27 cellular contexts compared by ENCODE assay signal in genomic region chr11:8239056-8239455, GRCh38. TPM values are rescaled to one million over a fixed set of nuclear protein-coding genes. Genes with fewer than 3 reads are reported as not detected.
"Had no signal": no experiment of that assay in that cellular context is flagged by ENCODE, and none has a peak within 500 bp of the region (broad histone marks: within the 10 kb centered on the region; RNA-seq: fewer than 3 reads in every experiment).

No MANE protein-coding gene starts in this region.

- H3K27ac ChIP-seq: breast epithelium, SJSA1 had no signal

- H3K27ac Mint-ChIP-seq: activated CD8-positive, alpha-beta T cell treated with anti-CD3 and anti-CD28 coated beads for 36 hours; activated naive CD8-positive, alpha-beta T cell treated with anti-CD3 and anti-CD28 coated beads, Interleukin-2, amount 10 ng/mL, durations not matched to agents 7 days and 5 days; activated T-cell treated with anti-CD3 and anti-CD28 coated beads, Interleukin-2, amount 50 U/mL, for 72 hours; activated T-helper 2 cell treated with anti-CD3 and anti-CD28 coated beads, Interferon-gamma antibody, Interleukin-2, Interleukin-4, amounts not matched to agents 10 μg/mL and 5 μg/mL and 100 μg/mL, durations not matched to agents 14 hours and 24 hours and 36 hours had no signal

- H3K9me3 Mint-ChIP-seq: activated CD8-positive, alpha-beta T cell treated with anti-CD3 and anti-CD28 coated beads for 36 hours; activated naive CD8-positive, alpha-beta T cell treated with anti-CD3 and anti-CD28 coated beads, Interleukin-2, amount 10 ng/mL, durations not matched to agents 7 days and 5 days; activated T-cell treated with anti-CD3 and anti-CD28 coated beads, Interleukin-2, amount 50 U/mL, for 72 hours; activated T-helper 2 cell treated with anti-CD3 and anti-CD28 coated beads, Interferon-gamma antibody, Interleukin-2, Interleukin-4, amounts not matched to agents 10 μg/mL and 5 μg/mL and 100 μg/mL, durations not matched to agents 14 hours and 24 hours and 36 hours had no signal

- H3K27me3 Mint-ChIP-seq: activated CD8-positive, alpha-beta T cell treated with anti-CD3 and anti-CD28 coated beads for 36 hours; activated naive CD8-positive, alpha-beta T cell treated with anti-CD3 and anti-CD28 coated beads, Interleukin-2, amount 10 ng/mL, durations not matched to agents 7 days and 5 days had no signal

- DNase-seq: activated CD4-positive, alpha-beta T cell treated with anti-CD3 and anti-CD28 coated beads for 4 hours; activated CD8-positive, alpha-beta memory T cell treated with anti-CD3 and anti-CD28 coated beads, Interleukin-2, amount 50 U/mL, for 4 hours; activated CD8-positive, alpha-beta T cell treated with anti-CD3 and anti-CD28 coated beads for 36 hours; activated naive CD4-positive, alpha-beta T cell treated with anti-CD3 and anti-CD28 coated beads, Interleukin-2, amount 50 U/mL, for 16 hours; activated naive CD8-positive, alpha-beta T cell treated with anti-CD3 and anti-CD28 coated beads, Interleukin-2, amount 10 ng/mL, durations not matched to agents 7 days and 5 days; activated T-cell treated with anti-CD3 and anti-CD28 coated beads, Interleukin-2, amount 50 U/mL, for 72 hours; caudate nucleus; Karpas-422; MM.1S; NCI-H1105; NCI-H1436; NCI-H1694 treated with DMSO at 0.1 percent for 48 hours; NCI-H2029 treated with DMSO at 0.1 percent for 48 hours; NCI-H510A treated with DMSO at 0.1 percent for 48 hours; NCI-H774; NK-92 treated with Interleukin-12 subunit alpha and Interleukin-12 subunit beta, amount 100 ng/mL, for 24 hours; OCI-M1; RPMI8226; SHP77; T-helper 17 cell; T-helper 9 cell had no signal

- H3K9me3 ChIP-seq: SJSA1 had no signal

- H3K27me3 ChIP-seq: breast epithelium, SJSA1 had no signal

- H3K4me1 ChIP-seq: breast epithelium, SJSA1 had no signal

- H3K4me3 ChIP-seq: breast epithelium, K562, SJSA1 had no signal

- H3K36me3 ChIP-seq: breast epithelium, SJSA1 had no signal

- H3K4me3 Mint-ChIP-seq: activated CD8-positive, alpha-beta T cell treated with anti-CD3 and anti-CD28 coated beads for 36 hours; activated naive CD8-positive, alpha-beta T cell treated with anti-CD3 and anti-CD28 coated beads, Interleukin-2, amount 10 ng/mL, durations not matched to agents 7 days and 5 days; activated T-cell treated with anti-CD3 and anti-CD28 coated beads, Interleukin-2, amount 50 U/mL, for 72 hours; T-helper 17 cell had no signal

- ATAC-seq: activated CD8-positive, alpha-beta T cell treated with anti-CD3 and anti-CD28 coated beads for 36 hours; activated T-cell treated with anti-CD3 and anti-CD28 coated beads, Interleukin-2, amount 50 U/mL, for 72 hours; K562; Panc1; T-helper 17 cell had no signal

- H3K36me3 Mint-ChIP-seq: activated naive CD8-positive, alpha-beta T cell treated with anti-CD3 and anti-CD28 coated beads, Interleukin-2, amount 10 ng/mL, durations not matched to agents 7 days and 5 days had no signal

RNA-seq across cellular contexts. Expression of gene LMO1, which starts 24.6 kb away (rescaled TPM):
- total RNA-seq: activated CD8-positive, alpha-beta T cell treated with anti-CD3 and anti-CD28 coated beads for 36 hours; activated naive CD8-positive, alpha-beta T cell treated with anti-CD3 and anti-CD28 coated beads, Interleukin-2, amount 10 ng/mL, durations not matched to agents 7 days and 5 days; activated T-helper 2 cell treated with anti-CD3 and anti-CD28 coated beads, Interferon-gamma antibody, Interleukin-2, Interleukin-4, amounts not matched to agents 10 μg/mL and 5 μg/mL and 100 μg/mL, durations not matched to agents 14 hours and 24 hours and 36 hours; aorta; breast epithelium; K562; SJSA1; T-helper 17 cell had no signal
